In genomic region chr17:43021739-43022512, GRCh38 we compare ENCODE assay signal across 8 cellular contexts. TPM values are rescaled to one million over a fixed set of nuclear protein-coding genes. Genes with fewer than 3 reads are reported as not detected.
DNase-seq lines count a peak whose midpoint lies in the region; ATAC-seq and TF ChIP-seq lines count a peak whose summit lies in the region.

Gene VAT1, minus strand, starts transcription at chr17:43022385. Its CDS starts 63 bp downstream, at chr17:43022322.

- no peak within 1 kb of the TSS for H3K27ac ChIP-seq in KMS-11
- peak within 1 kb of the TSS; percentile 89 for H3K27ac ChIP-seq in subcutaneous abdominal adipose tissue (ENCODE audit: low read depth, low read length)

- no peak for TF ChIP-seq CTCF in KMS-11 (conservative IDR thresholded peaks at IDR 0.05; ENCODE audit: low read depth, low read length)
- no peak for TF ChIP-seq CTCF in fibroblast of pulmonary artery (IDR thresholded peaks at IDR 0.05; ENCODE audit: low read length, missing control alignments)

- H3K9me3 ChIP-seq in subcutaneous abdominal adipose tissue (ENCODE audit: control insufficient read depth in 5 of 5, low read length in 5 of 5) = no peaks in the 10 kb centered on the region

- peak within 1 kb of the TSS; percentile 85 to 93 (median 89) for H3K4me3 Mint-ChIP-seq in naive thymus-derived CD8-positive, alpha-beta T cell

- TF ChIP-seq POLR2A in Raji (IDR thresholded peaks at IDR 0.05; ENCODE audit: insufficient read depth, low read depth, low read length) (0 out of 2 replicates have a peak, but pooled peaks have one; percentile 17), GM18505 (IDR thresholded peaks at IDR 0.05; ENCODE audit: borderline replicate concordance, extremely low read depth, insufficient read depth, insufficient read length) (no peak)

- no peaks in the 10 kb centered on the region for H3K36me3 Mint-ChIP-seq in naive thymus-derived CD8-positive, alpha-beta T cell

- peaks cover 26 to 56% (median 41%) of the 10 kb centered on the region in 4 donors for H3K4me1 Mint-ChIP-seq in naive thymus-derived CD8-positive, alpha-beta T cell

- H3K27me3 ChIP-seq in KMS-11 (ENCODE audit: insufficient read depth, low read depth) (no peaks in the 10 kb centered on the region), subcutaneous abdominal adipose tissue (ENCODE audit: control insufficient read depth in 5 of 5, insufficient read depth in 4 of 5, low read length in 5 of 5) (no peaks in the 10 kb centered on the region)

- POLR2A ChIA-PET in naive thymus-derived CD8-positive, alpha-beta T cell (lab: Charles Lee) = interaction anchor here (0.6 to 3.8 kb wide), 9 partner anchors 10 to 346 kb away, joined by 3 to 29 read pairs (median 5); partner anchors contain the start of genes IFI35 and RPL27

- no peaks in the 10 kb centered on the region for H4K20me1 ChIP-seq in KMS-11 (ENCODE audit: insufficient read depth)

- H2AFZ ChIP-seq in KMS-11 (ENCODE audit: low read depth) = peak within 1 kb of the TSS; percentile 93

- H3K36me3 ChIP-seq in KMS-11 (ENCODE audit: insufficient read depth) = no peaks in the 10 kb centered on the region
- H3K36me3 ChIP-seq in subcutaneous abdominal adipose tissue (ENCODE audit: control insufficient read depth in 5 of 5, insufficient read depth in 5 of 5, low read length in 5 of 5) = peaks cover 0 to 20% (median 13%) of the 10 kb centered on the region in 5 donors

- H3K27ac Mint-ChIP-seq in naive thymus-derived CD8-positive, alpha-beta T cell = peak within 1 kb of the TSS; percentile 31 to 88 (median 82)

- H3K4me2 ChIP-seq in KMS-11 = peak within 1 kb of the TSS; percentile 67

- H3K9ac ChIP-seq in KMS-11 (peak within 1 kb of the TSS; percentile 32; the same call in 1 of the 2 replicates), subcutaneous abdominal adipose tissue (ENCODE audit: low read length in 5 of 5) (peak within 1 kb of the TSS; percentile 38 to 91 (median 88))

- no peaks in the 10 kb centered on the region for H3K27me3 Mint-ChIP-seq in naive thymus-derived CD8-positive, alpha-beta T cell

- H3K4me3 ChIP-seq in KMS-11 (IDR thresholded peaks at IDR 0.05; ENCODE audit: insufficient read depth, low read depth, low read length) (no peak within 1 kb of the TSS), fibroblast of pulmonary artery (replicated peaks; ENCODE audit: low read depth, low read length) (peak within 1 kb of the TSS; percentile 97), subcutaneous abdominal adipose tissue (ENCODE audit: low read depth in 1 of 5, low read length in 5 of 5) (peak within 1 kb of the TSS; percentile 84 to 100 (median 97))

- ATAC-seq in naive thymus-derived CD8-positive, alpha-beta T cell = peak; percentile 46 to 54
- no peak for ATAC-seq in GM18505 (IDR thresholded peaks at IDR 0.05; ENCODE audit: unreplicated experiment)

- H3K4me1 ChIP-seq in KMS-11 (ENCODE audit: low read depth, poor library complexity, severe bottlenecking) (peaks cover 18% of the 10 kb centered on the region), subcutaneous abdominal adipose tissue (ENCODE audit: control insufficient read depth in 5 of 5, insufficient read depth in 5 of 5, low read length in 5 of 5) (peaks cover 5 to 59% (median 47%) of the 10 kb centered on the region in 5 donors)

- DNase-seq in ELF-1 (ENCODE audit: low read depth, low spot score) (peak; percentile 94), activated gamma-delta T cell treated with Interleukin-2 at 50 U/mL for 16 hours (peak; percentile 55), fibroblast of pulmonary artery (ENCODE audit: low read depth) (peak; percentile 78)
- DNase-seq in naive thymus-derived CD8-positive, alpha-beta T cell = peak in 9 of 10 donors; percentile 40 to 70 (median 56)

- no peaks in the 10 kb centered on the region for H3K9me3 Mint-ChIP-seq in naive thymus-derived CD8-positive, alpha-beta T cell

- no peaks in the 10 kb centered on the region for H3K79me2 ChIP-seq in KMS-11 (ENCODE audit: insufficient read depth, low read depth)

RNA-seq across cellular contexts. Expression of gene VAT1, which starts in this region (rescaled TPM):
- total RNA-seq in naive thymus-derived CD8-positive, alpha-beta T cell = 10 to 100 TPM; 36.7 to 42.2 TPM
- 10 to 100 TPM; 24.7 to 33.9 (median 28.2) TPM for polyA plus RNA-seq in naive thymus-derived CD8-positive, alpha-beta T cell
